8 cellular contexts compared by ENCODE assay signal in genomic region chr6:8082954-8083858, GRCh38. TPM values are rescaled to one million over a fixed set of nuclear protein-coding genes. Genes with fewer than 3 reads are reported as not detected.
DNase-seq lines count a peak whose midpoint lies in the region; ATAC-seq and TF ChIP-seq lines count a peak whose summit lies in the region.

No MANE protein-coding gene starts in this region.

- POLR2A ChIA-PET in Panc1 (lab: Charles Lee): no interaction called here

- in situ Hi-C loops in Panc1 (cut with HindIII; ENCODE audit: low pct_unique_long_range_greater_than_20kb, low sequenced_read_pairs): no loop called here

- CTCF ChIA-PET in Panc1 (lab: Charles Lee): no interaction called here

- H3K9ac ChIP-seq in skeletal muscle satellite cell (ENCODE audit: low read depth, low read length): peak overlapping the region; percentile 72

- H3K4me3 ChIP-seq in Panc1 (ENCODE audit: low read depth in 2 of 2, low read length in 2 of 2) (no peak overlapping the region), skeletal muscle satellite cell (ENCODE audit: low read length) (peak overlapping the region; percentile 42)

- peak; percentile 92 for ATAC-seq in Panc1
- no peak for ATAC-seq in HG03520 (IDR thresholded peaks at IDR 0.05; ENCODE audit: unreplicated experiment)
- no peak for ATAC-seq in GM21367 (IDR thresholded peaks at IDR 0.05; ENCODE audit: unreplicated experiment)
- ATAC-seq in HG03439 (IDR thresholded peaks at IDR 0.05; ENCODE audit: unreplicated experiment): no peak

- DNase-seq in NCI-H1436 (lab: John Stamatoyannopoulos, UW): peak; percentile 7
- DNase-seq in NCI-H1436 treated with DMSO at 0.1 percent for 48 hours (lab: John Stamatoyannopoulos, UW): no peak
- no peak for DNase-seq in Panc1 (ENCODE audit: low read depth, low spot score)
- peak; percentile 92 for DNase-seq in fibroblast of peridontal ligament (ENCODE audit: extremely low read depth)

- TF ChIP-seq CTCF in Panc1 (IDR thresholded peaks at IDR 0.05): no peak

- BruUV-seq in Panc1 (replicated peaks; lab: Mats Ljungman, UMichigan): no TSS peak

- H3K36me3 ChIP-seq in Panc1 (ENCODE audit: control insufficient read depth, insufficient read depth, low read length): peaks cover 16% of the 10 kb centered on the region
- peaks cover 6% of the 10 kb centered on the region for H3K36me3 ChIP-seq in skeletal muscle satellite cell (ENCODE audit: insufficient read depth, low read length)

- H3K27ac ChIP-seq in Panc1 (ENCODE audit: low read length): peak overlapping the region; percentile 86

- H3K9me3 ChIP-seq in Panc1 (ENCODE audit: control insufficient read depth, insufficient read depth, low read depth, low read length): no peaks in the 10 kb centered on the region
- no peaks in the 10 kb centered on the region for H3K9me3 ChIP-seq in skeletal muscle satellite cell (replicated peaks; ENCODE audit: low read length)

- intact Hi-C loops in Panc1 (cut with micrococcal nuclease; ENCODE audit: unreplicated experiment): no loop called here

- no peaks in the 10 kb centered on the region for H3K27me3 ChIP-seq in Panc1 (ENCODE audit: control insufficient read depth, insufficient read depth, low read length)
- H3K27me3 ChIP-seq in skeletal muscle satellite cell (ENCODE audit: control insufficient read depth, insufficient read depth, low read length): no peaks in the 10 kb centered on the region

- H3K4me1 ChIP-seq in Panc1 (ENCODE audit: control insufficient read depth, insufficient read depth, low read length): peaks cover 55% of the 10 kb centered on the region
- H3K4me1 ChIP-seq in skeletal muscle satellite cell (ENCODE audit: control insufficient read depth, insufficient read depth, low read length): peaks cover 59% of the 10 kb centered on the region

- H3K4me2 ChIP-seq in skeletal muscle satellite cell (ENCODE audit: low read length): peak overlapping the region; percentile 76

RNA-seq across cellular contexts. Expression of gene BLOC1S5, which starts 19.0 kb away (rescaled TPM):
- total RNA-seq in Panc1 (2021; ENCODE audit: unreplicated experiment): 11.8 TPM
- polyA plus RNA-seq in Panc1 (2012; ENCODE audit: insufficient read length): 10.7 TPM
- 6.3 and 10.4 TPM in 2 replicates for total RNA-seq in skeletal muscle satellite cell (2012; rRNA removed)

RNA-seq across cellular contexts. Expression of gene EEF1E1, which starts 19.1 kb away (rescaled TPM):
- 59.5 TPM for total RNA-seq in Panc1 (2021; ENCODE audit: unreplicated experiment)
- 34.1 TPM for polyA plus RNA-seq in Panc1 (2012; ENCODE audit: insufficient read length)
- 47.0 and 60.1 TPM in 2 replicates for total RNA-seq in skeletal muscle satellite cell (2012; rRNA removed)

Comparison
In these comparisons a context has a peak if more than half of its experiments do, and no peak if none do; other contexts are left out.
1. DNase-seq: peak in NCI-H1436 (single experiment) and fibroblast of peridontal ligament (single experiment); none in NCI-H1436 treated with DMSO at 0.1 percent for 48 hours (single experiment) and Panc1 (single experiment).